ENCODE assay signal across 19 cellular contexts in genomic region chr15:61501815-61502214, GRCh38.
DNase-seq lines count a peak whose midpoint lies in the region; ATAC-seq, FAIRE-seq and TF ChIP-seq lines count a peak whose summit lies in the region.
"Had no signal": no experiment of that assay in that cellular context is flagged by ENCODE, and none has a peak within 500 bp of the region (broad histone marks: within the 10 kb centered on the region; RNA-seq: fewer than 3 reads in every experiment).

No MANE protein-coding gene starts in this region.

- H3K36me3 ChIP-seq in liver (ENCODE audit: control insufficient read depth in 4 of 4, insufficient read depth in 3 of 4, low read depth in 1 of 4, low read length in 3 of 4) (no peaks in the 10 kb centered on the region), HepG2 (replicated peaks in 1 of 2; ENCODE audit: control insufficient read depth in 1 of 2, insufficient read depth in 2 of 2, low read length in 2 of 2) (no peaks in the 10 kb centered on the region), H1 (ENCODE audit: control insufficient read depth in 2 of 4, insufficient read depth in 4 of 4, low read length in 3 of 4) (no peaks in the 10 kb centered on the region)
- H3K36me3 ChIP-seq: HAP-1 had no signal

- H4K5ac ChIP-seq in H1 (ENCODE audit: insufficient read length, low read depth, low read length): no peak overlapping the region

- no peak overlapping the region for H4K8ac ChIP-seq in H1 (ENCODE audit: extremely low read depth, insufficient read depth, low read length)

- no peak overlapping the region for H3K18ac ChIP-seq in H1 (ENCODE audit: extremely low read depth, low read length)

- no peak overlapping the region for H2BK12ac ChIP-seq in H1 (ENCODE audit: low read depth, low read length)

- POLR2A ChIA-PET in HepG2 (lab: Yijun Ruan, JAX): no interaction called here
- POLR2A ChIA-PET in H1 (lab: Charles Lee; ENCODE audit: partially characterized antibody): no interaction called here

- H3K4me3 ChIP-seq in liver (ENCODE audit: low read depth in 1 of 3, low read length in 3 of 3) (peak overlapping the region in 2 of 3 donors; percentile 18 to 24), HepG2 (replicated peaks in 1 of 3; ENCODE audit: insufficient read depth in 1 of 3, low read depth in 2 of 3, low read length in 3 of 3) (no peak overlapping the region), H1 (ENCODE audit: extremely low read depth in 1 of 4, insufficient read depth in 2 of 4, low read depth in 3 of 4, low read length in 4 of 4) (no peak overlapping the region)
- H3K4me3 ChIP-seq: A549, HAP-1 had no signal

- FAIRE-seq in HepG2 (lab: Jason Lieb, UNC) (no peak), H1 (lab: Jason Lieb, UNC) (no peak)
- FAIRE-seq: A549 had no signal

- H3K4me1 ChIP-seq in liver (ENCODE audit: control insufficient read depth in 4 of 4, insufficient read depth in 4 of 4, low read length in 3 of 4) (peaks cover 0 to 15% (median 5%) of the 10 kb centered on the region in 4 donors), HepG2 (ENCODE audit: insufficient read depth, low read length) (peaks cover 7% of the 10 kb centered on the region; the same call in 1 of the 2 replicates), H1 (replicated peaks in 1 of 4; ENCODE audit: control insufficient read depth in 3 of 4, insufficient read depth in 4 of 4, low read length in 3 of 4) (peaks cover 0 to 13% (median 12%) of the 10 kb centered on the region in 4 experiments; a peak in 5 of 7 replicates)
- H3K4me1 ChIP-seq: A549, HAP-1 had no signal

- no peak overlapping the region for H2BK5ac ChIP-seq in H1 (ENCODE audit: low read depth, low read length)

- in situ Hi-C loops in HepG2 (cut with HindIII; ENCODE audit: extremely low pct_ligation_motif_present, low pct_unique_long_range_greater_than_20kb): no loop called here

- H2BK20ac ChIP-seq in H1 (ENCODE audit: low read length): no peak overlapping the region

- no TSS peak for BruUV-seq in HepG2 (replicated peaks; lab: Mats Ljungman, UMichigan)

- 21% methylated on average over 9 of the region's 9 CpGs for WGBS in liver
- WGBS in HepG2 (ENCODE audit: low lambda C conversion rate): 16% methylated on average over 9 of the region's 9 CpGs
- WGBS in H1 (ENCODE audit: extremely low coverage in 1 of 2, insufficient coverage in 1 of 2, insufficient read length in 1 of 2, insufficient replicate concordance in 2 of 2, low coverage in 1 of 2, low lambda C conversion rate in 2 of 2, missing lambda C conversion rate in 1 of 2), 2 experiments: 75% methylated on average over 9 of the region's 9 CpGs; no CpG with 5 or more reads in 1 of the 2 experiments

- no peak for TF ChIP-seq EP300 in HepG2 (IDR thresholded peaks at IDR 0.05; ENCODE audit: low read depth in 2 of 2, low read length in 2 of 2)
- no peak for TF ChIP-seq EP300 in HepG2 (CRISPR knock-in tag; IDR thresholded peaks at IDR 0.05; ENCODE audit: borderline replicate concordance)
- no peak for TF ChIP-seq EP300 in H1 (IDR thresholded peaks at IDR 0.05; ENCODE audit: borderline replicate concordance in 1 of 2, low read depth in 2 of 2, low read length in 2 of 2)

- H2BK15ac ChIP-seq in H1 (ENCODE audit: low read length): no peak overlapping the region

- H4K20me1 ChIP-seq in HepG2 (ENCODE audit: insufficient read depth, low read length) (no peaks in the 10 kb centered on the region), H1 (replicated peaks in 1 of 2; ENCODE audit: control insufficient read depth in 1 of 2, insufficient read depth in 2 of 2, low read length in 2 of 2) (no peaks in the 10 kb centered on the region)

- H3K14ac ChIP-seq in H1 (ENCODE audit: insufficient read length): no peak overlapping the region

- ATAC-seq in HepG2 (no peak), GM19035 (IDR thresholded peaks at IDR 0.05; ENCODE audit: unreplicated experiment) (no peak), HG03521 (IDR thresholded peaks at IDR 0.05; ENCODE audit: unreplicated experiment) (no peak)
- ATAC-seq: A549 had no signal

- H3K79me1 ChIP-seq in H1 (ENCODE audit: low read depth, low read length): no peaks in the 10 kb centered on the region

- H4K91ac ChIP-seq in H1 (replicated peaks; ENCODE audit: insufficient read length, low read length): no peak overlapping the region

- H2BK120ac ChIP-seq in H1 (replicated peaks; ENCODE audit: low read depth, low read length): no peak overlapping the region

- H2AK5ac ChIP-seq in H1 (ENCODE audit: low read depth, low read length): no peak overlapping the region

- no peak overlapping the region for H3K4ac ChIP-seq in H1 (replicated peaks; ENCODE audit: insufficient read length, low read depth, low read length)

- no peak for TF ChIP-seq CTCF in liver (IDR thresholded peaks at IDR 0.05; ENCODE audit: low read depth, low read length, missing input control)
- no peak for TF ChIP-seq CTCF in HepG2 (CRISPR knock-in tag; IDR thresholded peaks at IDR 0.05)
- TF ChIP-seq CTCF in H1 (IDR thresholded peaks at IDR 0.05; ENCODE audit: control extremely low read depth in 1 of 3, insufficient read depth in 1 of 3, low read depth in 1 of 3, low read length in 3 of 3): no peak
- no peak for TF ChIP-seq CTCF in GM10266 (IDR thresholded peaks at IDR 0.05; ENCODE audit: control insufficient read depth, insufficient read depth, low read depth, missing control alignments)

- no peaks in the 10 kb centered on the region for H3K9me3 ChIP-seq in liver (ENCODE audit: control insufficient read depth in 4 of 4, low read length in 3 of 4)
- no peaks in the 10 kb centered on the region for H3K9me3 ChIP-seq in HepG2 (ENCODE audit: low read length)
- H3K9me3 ChIP-seq in H1 (ENCODE audit: insufficient read depth in 2 of 2, low read depth in 1 of 2, low read length in 1 of 2): no peaks in the 10 kb centered on the region
- H3K9me3 ChIP-seq: A549 had no signal

- H3K9ac ChIP-seq in liver (ENCODE audit: low read depth in 1 of 2, low read length in 2 of 2) (no peak overlapping the region), HepG2 (ENCODE audit: insufficient read depth, low read depth, low read length) (no peak overlapping the region), H1 (replicated peaks in 1 of 4; ENCODE audit: extremely low read depth in 1 of 4, low read depth in 3 of 4, low read length in 3 of 4) (no peak overlapping the region)

- H3K56ac ChIP-seq in H1 (replicated peaks; ENCODE audit: insufficient read length, low read depth, low read length): no peak overlapping the region

- H3K79me2 ChIP-seq in HepG2 (ENCODE audit: insufficient read depth, low read length) (no peaks in the 10 kb centered on the region), H1 (ENCODE audit: control insufficient read depth in 1 of 2, insufficient read depth in 2 of 2, low read length in 2 of 2) (no peaks in the 10 kb centered on the region)

- H3K23ac ChIP-seq in H1 (ENCODE audit: insufficient read length): no peak overlapping the region

- peak; percentile 53 to 64 for TF ChIP-seq RAD21 in liver (IDR thresholded peaks at IDR 0.05)
- no peak for TF ChIP-seq RAD21 in HepG2 (CRISPR knock-in tag; IDR thresholded peaks at IDR 0.05)
- no peak for TF ChIP-seq RAD21 in H1 (IDR thresholded peaks at IDR 0.05 in 1 of 2, conservative IDR thresholded peaks at IDR 0.05 in 1 of 2; ENCODE audit: low read depth in 2 of 2, low read length in 2 of 2)

- no peaks in the 10 kb centered on the region for H3K23me2 ChIP-seq in H1 (ENCODE audit: low read depth, low read length)

- H3K4me2 ChIP-seq in HepG2 (ENCODE audit: low read depth, low read length): no peak overlapping the region
- H3K4me2 ChIP-seq in H1 (ENCODE audit: insufficient read depth in 1 of 2, low read depth in 2 of 2, low read length in 2 of 2): peak overlapping the region in 1 of 2 experiments; percentile 7; a peak in 2 of 4 replicates
- H3K4me2 ChIP-seq: A549 had no signal

- H3K27ac ChIP-seq in liver (ENCODE audit: low read depth in 1 of 2, low read length in 2 of 2) (peak overlapping the region; percentile 11 to 45), HepG2 (ENCODE audit: extremely low read length, insufficient read depth, low read length) (no peak overlapping the region), H1 (ENCODE audit: low read depth, low read length) (no peak overlapping the region)
- H3K27ac ChIP-seq: 22Rv1, A549, C4-2B, HL-60 had no signal

- no peak overlapping the region for H2AFZ ChIP-seq in HepG2 (ENCODE audit: low read length)
- 0 out of 2 replicates have a peak overlapping the region, but pooled peaks have one; percentile 11 for H2AFZ ChIP-seq in H1 (ENCODE audit: low read length)

- TF ChIP-seq POLR2A in HepG2 (IDR thresholded peaks at IDR 0.05; ENCODE audit: insufficient read depth in 1 of 2, low read depth in 2 of 2, low read length in 2 of 2): no peak
- TF ChIP-seq POLR2A in H1 (IDR thresholded peaks at IDR 0.05; ENCODE audit: control extremely low read depth in 1 of 2, low read depth in 2 of 2, low read length in 2 of 2): no peak

- CTCF ChIA-PET in HepG2 (lab: Yijun Ruan, JAX; ENCODE audit: low intra/inter-chr PET ratio, low total read pairs): no interaction called here
- CTCF ChIA-PET in H1 (lab: Charles Lee; ENCODE audit: partially characterized antibody): no interaction called here

- DNase-seq in HepG2 (ENCODE audit: low spot score) (no peak), H1 (ENCODE audit: low read depth in 1 of 2, low spot score in 2 of 2) (no peak), left kidney (ENCODE audit: low read depth, low spot score) (peak; percentile 43), retina (peak; percentile 10), GM10266 (ENCODE audit: extremely low spot score) (no peak)
- DNase-seq: AML-193; CD4-positive, alpha-beta T cell; DMS153; DMS79; GDM1; IMR-90 had no signal

- intact Hi-C loops in HepG2 (cut with micrococcal nuclease; ENCODE audit: unreplicated experiment): no loop called here

- H3K27me3 ChIP-seq in liver (ENCODE audit: control insufficient read depth in 4 of 4, insufficient read depth in 4 of 4, low read length in 3 of 4) (no peaks in the 10 kb centered on the region), HepG2 (ENCODE audit: control insufficient read depth in 1 of 2, insufficient read depth in 2 of 2, low read length in 2 of 2) (no peaks in the 10 kb centered on the region; a peak in 1 of 5 replicates), H1 (replicated peaks in 1 of 4; ENCODE audit: control insufficient read depth in 3 of 4, extremely low read depth in 1 of 4, insufficient read depth in 3 of 4, low read length in 3 of 4) (no peaks in the 10 kb centered on the region)

TF ChIP-seq in liver, 16 proteins besides CTCF, POLR2A, EP300 and RAD21 (continues in another document):
- TF ChIP-seq SP1 (IDR thresholded peaks at IDR 0.05) (peak; percentile 86), RXRA (IDR thresholded peaks at IDR 0.05) (peak; percentile 88 to 89), FOXA2 (IDR thresholded peaks at IDR 0.05) (no peak), HNF4G (IDR thresholded peaks at IDR 0.05) (peak; percentile 50)

TF ChIP-seq in HepG2, 621 proteins besides CTCF, POLR2A, EP300 and RAD21 (continues in another document):
- no peak for TF ChIP-seq RFX3 (CRISPR knock-in tag; IDR thresholded peaks at IDR 0.05)
- no peak for TF ChIP-seq YY1 (IDR thresholded peaks at IDR 0.05; ENCODE audit: insufficient read depth, insufficient replicate concordance, low read depth, low read length)
- no peak for TF ChIP-seq MXI1 (IDR thresholded peaks at IDR 0.05; ENCODE audit: borderline replicate concordance, low read depth, low read length)

TF ChIP-seq in H1, 55 proteins besides CTCF, POLR2A, EP300 and RAD21 (continues in another document):
- TF ChIP-seq KDM5A (IDR thresholded peaks at IDR 0.05; ENCODE audit: low read length) (no peak), YY1 (IDR thresholded peaks at IDR 0.05; ENCODE audit: low read depth, low read length) (no peak), SRF (IDR thresholded peaks at IDR 0.05; ENCODE audit: low read depth, low read length) (no peak)

Comparison
In these comparisons a context has a peak if more than half of its experiments do, and no peak if none do; other contexts are left out.
1. H3K27ac ChIP-seq: peak in liver (2 of 2); none in HepG2 (single experiment) and H1 (single experiment).
2. H3K4me3 ChIP-seq: peak in liver (2 of 3); none in HepG2 (0 of 3) and H1 (0 of 4).
3. DNase-seq: peak in left kidney (single experiment) and retina (single experiment); none in HepG2 (single experiment), H1 (0 of 2) and GM10266 (single experiment).